ENCODE assay signal across 21 cellular contexts in the genomic region with DNA sequence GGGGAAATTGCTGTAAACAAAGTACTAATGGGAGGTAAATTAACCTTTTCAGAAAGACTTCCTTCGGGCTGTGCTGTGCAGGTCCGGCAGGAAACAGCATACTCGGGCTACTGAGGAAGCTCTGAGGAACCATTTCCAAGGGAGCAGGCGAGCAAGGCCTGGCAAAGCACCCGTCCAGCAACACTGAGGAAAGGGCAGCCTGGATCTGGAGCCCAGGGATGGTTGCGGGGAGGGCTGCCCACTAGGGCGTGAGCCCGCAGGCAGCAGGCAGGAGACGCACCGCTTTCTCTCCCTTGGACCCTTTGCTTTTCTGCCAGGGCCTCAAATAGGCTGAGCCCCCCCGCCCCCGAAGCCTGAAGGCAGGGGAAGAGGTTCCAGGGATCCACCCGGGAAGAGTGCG.
"Had no signal": no experiment of that assay in that cellular context is flagged by ENCODE, and none has a peak within 500 bp of the region (broad histone marks: within the 10 kb centered on the region; RNA-seq: fewer than 3 reads in every experiment).

No MANE protein-coding gene starts in this region.

- H3K9ac ChIP-seq: SK-N-SH had no signal

- H3K36me3 Mint-ChIP-seq: T-cell had no signal

- H3K9me2 ChIP-seq: SK-N-SH had no signal

- H3K27ac ChIP-seq: RWPE1 had no signal

- H3K27me3 Mint-ChIP-seq: T-cell had no signal

- H3K4me3 Mint-ChIP-seq: T-cell had no signal

- H3K4me2 ChIP-seq: SK-N-SH had no signal

- H3K27ac Mint-ChIP-seq: T-cell had no signal

- H3K4me1 Mint-ChIP-seq: T-cell had no signal

- H3K9me3 ChIP-seq: SK-N-SH had no signal

- DNase-seq: KBM-7, NCI-H1092, NCI-H1105 treated with DMSO at 0.1 percent for 48 hours, NCI-H1417 treated with DMSO at 0.1 percent for 48 hours, NCI-H146, NCI-H1694 treated with DMSO at 0.1 percent for 48 hours, NCI-H1930, NCI-H2081, NCI-H2107, NCI-H226, NCI-H446, NCI-H510A, NCI-H524 treated with DMSO at 0.1 percent for 48 hours, NCI-H774, PC-3, SHP77, SK-N-SH, SW 1271, T-cell had no signal

- ATAC-seq: Panc1, PC-3, T-cell had no signal
